Comparison of ENCODE assay signal across 8 cellular contexts in the genomic region with DNA sequence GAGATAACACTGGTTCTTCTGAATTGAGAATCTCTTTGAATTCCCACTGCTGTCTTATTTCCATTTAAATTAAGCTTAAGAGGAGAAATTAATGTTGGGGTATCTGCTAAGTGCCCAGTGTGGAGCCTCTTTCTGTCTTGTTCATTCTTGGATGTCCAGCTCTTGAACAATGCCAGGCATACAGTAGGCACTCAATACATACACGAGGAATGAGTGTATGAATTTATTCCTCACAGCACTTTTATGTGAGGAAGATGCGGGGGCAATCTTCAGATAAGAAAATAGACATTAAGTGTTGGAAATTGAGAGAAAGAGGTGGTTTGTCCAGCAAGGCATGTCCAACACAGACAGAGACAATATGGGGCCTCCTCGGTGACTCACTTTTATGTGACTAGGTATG. TPM values are rescaled to one million over a fixed set of nuclear protein-coding genes. Genes with fewer than 3 reads are reported as not detected.
DNase-seq lines count a peak whose midpoint lies in the region; ATAC-seq, FAIRE-seq and TF ChIP-seq lines count a peak whose summit lies in the region.

No MANE protein-coding gene starts in this region.

- no peaks in the 10 kb centered on the region for H3K27me3 ChIP-seq in CD4-positive, alpha-beta memory T cell (ENCODE audit: insufficient read depth, low read length)
- H3K27me3 ChIP-seq in PC-9 (ENCODE audit: insufficient read depth, low read depth) (0 out of 2 replicates have a peak, but pooled peaks cover 13% of the 10 kb centered on the region), pancreas (peaks cover 0 to 2% (median 0%) of the 10 kb centered on the region in 4 donors)

- H3K4me3 Mint-ChIP-seq in CD4-positive, alpha-beta memory T cell, result peak overlapping the region in 2 of 8 donors; percentile 76 to 80
- no peak overlapping the region for H3K4me3 Mint-ChIP-seq in effector memory CD8-positive, alpha-beta T cell
- no peak overlapping the region for H3K4me3 Mint-ChIP-seq in progenitor cell of endocrine pancreas (ENCODE audit: low read depth)

- no peaks in the 10 kb centered on the region for H3K79me2 ChIP-seq in PC-9 (ENCODE audit: low read depth)

- no peaks in the 10 kb centered on the region for H3K9me3 Mint-ChIP-seq in CD4-positive, alpha-beta memory T cell
- no peaks in the 10 kb centered on the region for H3K9me3 Mint-ChIP-seq in effector memory CD8-positive, alpha-beta T cell
- no peaks in the 10 kb centered on the region for H3K9me3 Mint-ChIP-seq in progenitor cell of endocrine pancreas (ENCODE audit: low read depth)

- no peak overlapping the region for H3K27ac ChIP-seq in CD4-positive, alpha-beta memory T cell (ENCODE audit: low read depth, low read length)
- H3K27ac ChIP-seq in PC-9 (peak overlapping the region; percentile 84), pancreas (peak overlapping the region in 3 of 4 donors; percentile 16 to 59 (median 55))

- H3K27ac Mint-ChIP-seq in CD4-positive, alpha-beta memory T cell, result peak overlapping the region in 6 of 7 donors; percentile 71 to 93 (median 78)
- peak overlapping the region; percentile 61 to 89 for H3K27ac Mint-ChIP-seq in effector memory CD8-positive, alpha-beta T cell
- no peak overlapping the region for H3K27ac Mint-ChIP-seq in progenitor cell of endocrine pancreas

- peaks cover 19% of the 10 kb centered on the region for H3K4me1 ChIP-seq in CD4-positive, alpha-beta memory T cell (ENCODE audit: insufficient read depth, low read length)
- H3K4me1 ChIP-seq in PC-9 (replicated peaks; ENCODE audit: insufficient read depth) (peaks cover 39% of the 10 kb centered on the region), pancreas (no peaks in the 10 kb centered on the region)

- H3K4me2 ChIP-seq in PC-9, result peak overlapping the region; percentile 62

- FAIRE-seq in pancreas (lab: Jason Lieb, UNC) (no peak), frontal cortex (lab: Jason Lieb, UNC) (no peak)

- BruUV-seq in PC-9 (replicated peaks; lab: Mats Ljungman, UMichigan), result TSS peak; percentile 94

- DNase-seq in CD4-positive, alpha-beta memory T cell, result no peak
- DNase-seq in PC-9 (no peak), pancreas (no peak), progenitor cell of endocrine pancreas (ENCODE audit: low spot score, unreplicated experiment) (no peak), EL (no peak), GM13976 (ENCODE audit: low spot score) (no peak), frontal cortex (ENCODE audit: low spot score in 2 of 2) (no peak)
- no peak for DNase-seq in effector memory CD8-positive, alpha-beta T cell

- in situ Hi-C loops in GM13976 (cut with MboI; ENCODE audit: low sequenced_read_pairs, unreplicated experiment), result no loop called here

- ATAC-seq in effector memory CD8-positive, alpha-beta T cell (replicated peaks), result no peak
- ATAC-seq in pancreas, result no peak

- H3K4me1 Mint-ChIP-seq in CD4-positive, alpha-beta memory T cell, result peaks cover 9 to 18% (median 13%) of the 10 kb centered on the region in 4 donors
- peaks cover 7 to 10% of the 10 kb centered on the region in 2 donors for H3K4me1 Mint-ChIP-seq in effector memory CD8-positive, alpha-beta T cell (ENCODE audit: low read depth in 2 of 2)
- peaks cover 2% of the 10 kb centered on the region for H3K4me1 Mint-ChIP-seq in progenitor cell of endocrine pancreas (ENCODE audit: low read depth)

- intact Hi-C loops in CD4-positive, alpha-beta memory T cell (cut with micrococcal nuclease), result loop anchor here (1.0 kb wide), 2 partner anchors 12 to 119 kb away; a partner anchor contains a TSS
- intact Hi-C loops in PC-9 (cut with micrococcal nuclease; ENCODE audit: unreplicated experiment) (loop anchor here (1.0 to 10.0 kb wide), 7 partner anchors 12 to 862 kb away; a partner anchor contains a TSS), pancreas (cut with DNase I) (no loop called here)

- H3K9me2 ChIP-seq in PC-9 (ENCODE audit: insufficient read depth), result no peaks in the 10 kb centered on the region

- H3K36me3 Mint-ChIP-seq in CD4-positive, alpha-beta memory T cell, result no peaks in the 10 kb centered on the region
- H3K36me3 Mint-ChIP-seq in effector memory CD8-positive, alpha-beta T cell (ENCODE audit: insufficient read depth), result no peaks in the 10 kb centered on the region
- no peaks in the 10 kb centered on the region for H3K36me3 Mint-ChIP-seq in progenitor cell of endocrine pancreas (ENCODE audit: insufficient read depth)

- 70 to 77% methylated on average over 3 of the region's 3 CpGs for WGBS in pancreas, 2 donors

- CTCF ChIA-PET in CD4-positive, alpha-beta memory T cell (lab: Charles Lee; ENCODE audit: partially characterized antibody), result interaction anchor here (0.9 to 1.6 kb wide), 8 partner anchors 11 to 230 kb away, joined by 3 to 5 read pairs (median 4); a partner anchor contains a TSS
- CTCF ChIA-PET in PC-9 (lab: Charles Lee), result interaction anchor here (0.9 to 1.1 kb wide), 2 partner anchors 11 to 117 kb away, joined by 3 to 4 read pairs; a partner anchor contains a TSS

- no peaks in the 10 kb centered on the region for H3K9me3 ChIP-seq in CD4-positive, alpha-beta memory T cell (ENCODE audit: control insufficient read depth in 1 of 2, low read length in 2 of 2)
- no peaks in the 10 kb centered on the region for H3K9me3 ChIP-seq in PC-9 (ENCODE audit: insufficient read depth, low read depth)
- no peaks in the 10 kb centered on the region for H3K9me3 ChIP-seq in pancreas

- no peak overlapping the region for H3K4me3 ChIP-seq in CD4-positive, alpha-beta memory T cell (ENCODE audit: low read length in 2 of 2)
- H3K4me3 ChIP-seq in PC-9, result peak overlapping the region; percentile 29
- no peak overlapping the region for H3K4me3 ChIP-seq in pancreas

- H4K20me1 ChIP-seq in PC-9 (ENCODE audit: insufficient read depth), result no peaks in the 10 kb centered on the region

- H3K27me3 Mint-ChIP-seq in CD4-positive, alpha-beta memory T cell, result peaks cover 8 to 17% of the 10 kb centered on the region in 2 donors
- H3K27me3 Mint-ChIP-seq in effector memory CD8-positive, alpha-beta T cell, result peaks cover 24 to 28% of the 10 kb centered on the region in 2 donors
- H3K27me3 Mint-ChIP-seq in progenitor cell of endocrine pancreas, result peaks cover 23% of the 10 kb centered on the region

- POLR2A ChIA-PET in CD4-positive, alpha-beta memory T cell (lab: Charles Lee; ENCODE audit: partially characterized antibody), result interaction anchor here (0.8 to 2.2 kb wide), 7 partner anchors 10 to 39 kb away, joined by 3 to 16 read pairs (median 5); a partner anchor contains a TSS
- POLR2A ChIA-PET in PC-9 (lab: Charles Lee; ENCODE audit: unreplicated experiment), result interaction anchor here (0.6 kb wide), 1 partner anchor 10 kb away, joined by 4 read pairs; no protein-coding TSS in a partner anchor

- peaks cover 38% of the 10 kb centered on the region for H3F3A ChIP-seq in PC-9 (ENCODE audit: insufficient read depth, low read depth)

- no peak for TF ChIP-seq CTCF in PC-9 (conservative IDR thresholded peaks at IDR 0.05)
- no peak for TF ChIP-seq CTCF in pancreas (IDR thresholded peaks at IDR 0.05)
- TF ChIP-seq CTCF in progenitor cell of endocrine pancreas (IDR thresholded peaks at IDR 0.05; ENCODE audit: unreplicated experiment), result no peak
- no peak for TF ChIP-seq CTCF in GM13976 (IDR thresholded peaks at IDR 0.05; ENCODE audit: borderline replicate concordance, control extremely low read depth, extremely low read depth, insufficient read depth, missing control alignments)

- H3K36me3 ChIP-seq in CD4-positive, alpha-beta memory T cell (ENCODE audit: insufficient read depth, low read length), result no peaks in the 10 kb centered on the region
- H3K36me3 ChIP-seq in PC-9 (ENCODE audit: low read depth) (no peaks in the 10 kb centered on the region), pancreas (no peaks in the 10 kb centered on the region)

- H2AFZ ChIP-seq in PC-9, result no peak overlapping the region

RNA-seq across cellular contexts. Expression of a gene that starts 11.8 kb away (rescaled TPM):
- 1 to 10 TPM; 2.7 to 3.1 TPM for total RNA-seq in CD4-positive, alpha-beta memory T cell
- polyA plus RNA-seq in CD4-positive, alpha-beta memory T cell, result under 1 TPM in 1 of 2 donors, not detected in 1; 0.09 TPM
- total RNA-seq in PC-9 (2021) (10.2 and 10.8 TPM in 2 replicates), pancreas (10 to 100 TPM in 5 of 6 donors, 1 to 10 TPM in 1; 8.3 to 28.8 (median 17.3) TPM), progenitor cell of endocrine pancreas (14.6 and 18.2 TPM in 2 replicates), frontal cortex (1.6 TPM)
- 10 to 100 TPM; 22.8 to 25.6 TPM for polyA plus RNA-seq in pancreas

Comparison
In these comparisons a context has a peak if more than half of its experiments do, and no peak if none do; other contexts are left out.
1. intact Hi-C loops: an anchor here in CD4-positive, alpha-beta memory T cell (1.0 kb wide) and PC-9 (1.0 to 10.0 kb wide); none called in pancreas.